8 cellular contexts compared by ENCODE assay signal in the genomic region with DNA sequence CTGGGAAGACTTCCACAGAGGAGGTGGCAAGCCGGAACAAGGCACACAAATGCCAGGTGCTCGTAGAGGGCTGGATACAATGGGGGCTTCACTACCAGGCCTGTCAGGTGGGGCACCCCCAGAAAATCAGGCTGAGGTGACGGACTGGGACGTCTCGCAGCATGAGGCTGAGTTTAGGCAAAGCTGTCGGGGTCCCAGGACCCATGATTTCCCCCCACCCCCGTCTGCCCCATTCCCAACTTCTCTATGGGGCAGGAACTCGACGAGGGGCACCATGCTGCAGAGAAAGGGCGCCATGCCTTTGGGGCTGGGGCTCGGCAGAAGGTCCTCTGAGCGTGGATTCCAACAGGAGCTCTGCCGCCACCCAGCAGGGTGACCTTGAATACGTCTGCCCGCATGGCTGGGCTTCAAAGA.
A peak's percentile ranks its signal among the peaks of the same experiment; 100 is the strongest.
DNase-seq lines count a peak whose midpoint lies in the region; ATAC-seq, FAIRE-seq and TF ChIP-seq lines count a peak whose summit lies in the region.

No MANE protein-coding gene starts in this region.

- H3K27ac ChIP-seq in cardiac muscle cell (peak overlapping the region; percentile 95), astrocyte (ENCODE audit: low read depth, low read length) (peak overlapping the region; percentile 81), tibial nerve (peak overlapping the region in 3 of 4 donors; percentile 64 to 82 (median 77))

- TF ChIP-seq CTCF in cardiac muscle cell (IDR thresholded peaks at IDR 0.05; ENCODE audit: low read depth, low read length) (no peak), astrocyte (IDR thresholded peaks at IDR 0.05; ENCODE audit: insufficient read depth, low read depth, low read length) (no peak), tibial nerve (IDR thresholded peaks at IDR 0.05) (no peak), omental fat pad (IDR thresholded peaks at IDR 0.05) (no peak)

- no peaks in the 10 kb centered on the region for H3K4me1 ChIP-seq in cardiac muscle cell (ENCODE audit: low read depth)
- peaks cover 19% of the 10 kb centered on the region for H3K4me1 ChIP-seq in astrocyte (ENCODE audit: insufficient read depth, low read length)
- peaks cover 0 to 25% (median 9%) of the 10 kb centered on the region in 4 donors for H3K4me1 ChIP-seq in tibial nerve
- peaks cover 13% of the 10 kb centered on the region for H3K4me1 ChIP-seq in HAP-1

- H3K4me3 Mint-ChIP-seq in astrocyte (ENCODE audit: unreplicated experiment) (no peak overlapping the region), memory B cell (peak overlapping the region; percentile 83)

- no peaks in the 10 kb centered on the region for H4K20me1 ChIP-seq in astrocyte (ENCODE audit: insufficient read depth, low read length)

- no peaks in the 10 kb centered on the region for H3K27me3 ChIP-seq in cardiac muscle cell
- peaks cover 3% of the 10 kb centered on the region for H3K27me3 ChIP-seq in astrocyte (ENCODE audit: insufficient read depth, low read length)
- no peaks in the 10 kb centered on the region for H3K27me3 ChIP-seq in tibial nerve
- H3K27me3 ChIP-seq in HAP-1 (ENCODE audit: low read depth): no peaks in the 10 kb centered on the region

- H3K4me3 ChIP-seq in cardiac muscle cell (no peak overlapping the region), astrocyte (ENCODE audit: insufficient read depth, low read depth, low read length) (peak overlapping the region; percentile 42), tibial nerve (peak overlapping the region in 3 of 4 donors; percentile 33 to 66 (median 57)), HAP-1 (no peak overlapping the region; the same call in 1 of the 2 replicates)

- WGBS in tibial nerve, 2 donors: 69 to 78% methylated on average over 10 to 15 of the region's 15 CpGs

- peaks cover 52% of the 10 kb centered on the region for H3K27me3 Mint-ChIP-seq in astrocyte (ENCODE audit: low read depth, unreplicated experiment)
- no peaks in the 10 kb centered on the region for H3K27me3 Mint-ChIP-seq in memory B cell

- H3K36me3 Mint-ChIP-seq in astrocyte (ENCODE audit: low read depth, unreplicated experiment) (peaks cover 8% of the 10 kb centered on the region), memory B cell (no peaks in the 10 kb centered on the region)

- H3K4me2 ChIP-seq in astrocyte (ENCODE audit: low read length): peak overlapping the region; percentile 80

- ATAC-seq in Right ventricle myocardium superior (ENCODE audit: poor library complexity) (no peak), memory B cell (ENCODE audit: low read depth) (no peak), omental fat pad (ENCODE audit: low FRiP score) (no peak)

- H3K9me3 Mint-ChIP-seq in astrocyte (ENCODE audit: unreplicated experiment): peaks cover 50% of the 10 kb centered on the region
- H3K9me3 Mint-ChIP-seq in memory B cell: peaks cover 8% of the 10 kb centered on the region

- TF ChIP-seq EP300 in tibial nerve (IDR thresholded peaks at IDR 0.05): no peak

- TF ChIP-seq POLR2A in tibial nerve (IDR thresholded peaks at IDR 0.05): no peak

- DNase-seq in cardiac muscle cell (ENCODE audit: low read depth in 1 of 2, low spot score in 1 of 2): no peak
- no peak for DNase-seq in Right ventricle myocardium superior
- DNase-seq in astrocyte (ENCODE audit: low read depth): no peak
- DNase-seq in memory B cell (ENCODE audit: low spot score in 2 of 2): no peak
- no peak for DNase-seq in tibial nerve (ENCODE audit: low spot score in 2 of 2)
- no peak for DNase-seq in HAP-1 (ENCODE audit: low spot score in 2 of 2)
- no peak for DNase-seq in HT-29 (ENCODE audit: low spot score)
- no peak for DNase-seq in omental fat pad (ENCODE audit: low spot score)

- H3K36me3 ChIP-seq in cardiac muscle cell (no peaks in the 10 kb centered on the region), astrocyte (ENCODE audit: insufficient read depth, low read length) (no peaks in the 10 kb centered on the region), tibial nerve (no peaks in the 10 kb centered on the region), HAP-1 (replicated peaks) (no peaks in the 10 kb centered on the region)

- peak overlapping the region; percentile 58 for H2AFZ ChIP-seq in astrocyte (ENCODE audit: low read depth, low read length)

- peak overlapping the region; percentile 83 for H3K27ac Mint-ChIP-seq in astrocyte (ENCODE audit: unreplicated experiment)
- H3K27ac Mint-ChIP-seq in memory B cell: peak overlapping the region; percentile 83

- H3K4me1 Mint-ChIP-seq in astrocyte (ENCODE audit: low read depth, unreplicated experiment): peaks cover 14% of the 10 kb centered on the region
- H3K4me1 Mint-ChIP-seq in memory B cell: peaks cover 14% of the 10 kb centered on the region

- no peaks in the 10 kb centered on the region for H3K79me2 ChIP-seq in astrocyte (ENCODE audit: insufficient read depth, low read length)

- H3K9ac ChIP-seq in astrocyte (ENCODE audit: low read length): peak overlapping the region; percentile 81

- in situ Hi-C loops in HAP-1 (cut with MboI; ENCODE audit: low sequenced_read_pairs): no loop called here

- no peak for FAIRE-seq in astrocyte (lab: Jason Lieb, UNC)

- intact Hi-C loops in Right ventricle myocardium superior (cut with DNase I): loop anchor here (5.0 kb wide), 1 partner anchor 62 kb away; no protein-coding TSS in a partner anchor

- no peaks in the 10 kb centered on the region for H3K9me3 ChIP-seq in cardiac muscle cell (ENCODE audit: low read depth)
- H3K9me3 ChIP-seq in astrocyte (ENCODE audit: insufficient read depth, low read depth, low read length): no peaks in the 10 kb centered on the region
- peaks cover 0 to 16% (median 0%) of the 10 kb centered on the region in 4 donors for H3K9me3 ChIP-seq in tibial nerve
- peaks cover 2% of the 10 kb centered on the region for H3K9me3 ChIP-seq in HAP-1

Comparison
In these comparisons a context has a peak if more than half of its experiments do, and no peak if none do; other contexts are left out.
1. H3K4me3 ChIP-seq: peak in astrocyte (single experiment) and tibial nerve (3 of 4); none in cardiac muscle cell (single experiment) and HAP-1 (single experiment).
2. Peak in every context shown above with its lines, with median percentiles within 50 percentile points of each other: H3K27ac ChIP-seq.